Comparison of ENCODE assay signal across 6 cellular contexts in genomic region chrX:9961750-9962149, GRCh38. TPM values are rescaled to one million over a fixed set of nuclear protein-coding genes. Genes with fewer than 3 reads are reported as not detected.
"Had no signal": no experiment of that assay in that cellular context is flagged by ENCODE, and none has a peak within 500 bp of the region (broad histone marks: within the 10 kb centered on the region; RNA-seq: fewer than 3 reads in every experiment).

No MANE protein-coding gene starts in this region.

- FAIRE-seq: G401.6, GM12892, GM18507 had no signal

- DNase-seq: GDM1, GF-D8 had no signal

RNA-seq across cellular contexts. Expression of gene CLDN34, which starts 5.4 kb away (rescaled TPM):
- total RNA-seq: G401 had no signal
